In the genomic region with DNA sequence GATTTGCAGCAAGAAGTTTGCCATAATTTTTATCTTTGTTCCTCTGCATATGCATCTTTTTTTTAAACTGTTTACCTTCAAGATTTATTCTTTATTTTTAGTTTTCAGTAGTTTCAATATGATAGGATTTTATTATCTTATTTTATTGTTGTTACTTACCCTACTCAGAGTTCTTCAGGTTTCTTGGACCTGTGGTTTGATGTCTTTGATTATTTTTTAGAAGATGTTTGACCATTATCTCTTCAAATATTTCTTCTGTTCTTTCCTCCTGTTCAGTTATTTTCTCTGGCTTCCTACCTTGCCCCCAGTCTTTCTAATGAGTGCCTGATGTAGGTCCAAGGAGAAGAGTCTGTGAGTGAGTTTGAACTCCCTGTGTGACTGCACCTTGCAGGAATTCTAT, we compare ENCODE assay signal across 35 cellular contexts.
"Had no signal": no experiment of that assay in that cellular context is flagged by ENCODE, and none has a peak within 500 bp of the region (broad histone marks: within the 10 kb centered on the region; RNA-seq: fewer than 3 reads in every experiment).

No MANE protein-coding gene starts in this region.

- H3K36me3 ChIP-seq: MG63 had no signal

- H3K4me3 ChIP-seq: MG63 had no signal

- DNase-seq: Karpas-422, Kasumi-1, MG63, MM.1S, MV-4-11, NCI-H1048, NCI-H1092, NCI-H1092 treated with DMSO at 0.1 percent for 48 hours, NCI-H1105, NCI-H1105 treated with DMSO at 0.1 percent for 48 hours, NCI-H1417, NCI-H1417 treated with DMSO at 0.1 percent for 48 hours, NCI-H1436, NCI-H1436 treated with DMSO at 0.1 percent for 48 hours, NCI-H146, NCI-H1694, NCI-H1694 treated with DMSO at 0.1 percent for 48 hours, NCI-H187, NCI-H187 treated with DMSO at 0.1 percent for 48 hours, NCI-H1930, NCI-H2029, NCI-H2029 treated with DMSO at 0.1 percent for 48 hours, NCI-H2081, NCI-H2081 treated with DMSO at 0.1 percent for 48 hours, NCI-H2107, NCI-H2171, NCI-H2171 treated with DMSO at 0.1 percent for 48 hours, NCI-H2227 treated with DMSO at 0.1 percent for 48 hours, NCI-H226, NCI-H345, NCI-H446, NCI-H446 treated with DMSO at 0.1 percent for 48 hours, NCI-H510A, NCI-H510A treated with DMSO at 0.1 percent for 48 hours, NCI-H524 had no signal
